In the genomic region with DNA sequence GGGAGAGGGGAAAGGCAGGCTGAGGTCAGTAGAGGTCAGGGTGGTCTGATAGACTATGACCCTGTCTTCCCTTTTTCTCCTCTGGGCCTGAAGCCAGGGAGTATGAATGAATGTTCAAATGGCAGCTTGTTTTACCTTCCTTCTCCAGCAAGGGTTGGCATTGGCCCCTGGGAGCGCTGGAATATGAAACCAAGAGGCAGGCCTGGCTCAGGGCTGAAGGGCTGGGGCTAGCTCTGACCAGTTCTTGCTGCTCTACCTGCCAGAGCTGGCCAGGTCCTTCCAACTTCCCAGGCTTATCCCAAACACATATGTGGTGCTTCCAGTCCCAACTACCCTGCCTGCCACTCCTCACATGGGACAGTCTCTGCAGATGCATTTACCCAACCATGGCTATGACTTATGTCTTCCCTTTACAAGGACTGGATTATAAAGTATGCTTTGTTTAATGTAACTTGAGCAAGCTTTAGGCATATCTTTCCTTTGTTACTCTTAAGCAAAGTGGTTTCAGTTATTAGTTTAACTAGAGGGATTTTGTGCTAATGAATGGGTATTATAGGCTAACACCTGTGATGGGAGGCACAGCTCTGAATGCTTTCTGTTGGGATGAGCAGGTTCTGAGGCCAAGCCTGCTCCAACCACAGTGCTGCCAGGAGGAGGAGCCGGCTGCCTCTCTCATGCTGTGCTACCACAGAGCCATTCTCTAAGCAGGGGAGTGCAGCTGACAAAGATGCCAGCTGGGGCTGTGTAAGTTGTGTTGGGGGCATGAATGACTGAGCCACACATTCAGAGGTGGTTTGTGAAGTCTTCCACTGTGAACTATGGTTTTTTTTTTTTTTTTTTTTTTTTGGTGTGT, we compare ENCODE assay signal across 9 cellular contexts. TPM values are rescaled to one million over a fixed set of nuclear protein-coding genes. Genes with fewer than 3 reads are reported as not detected.
DNase-seq lines count a peak whose midpoint lies in the region; ATAC-seq lines count a peak whose summit lies in the region.
"Had no signal": no experiment of that assay in that cellular context is flagged by ENCODE, and none has a peak within 500 bp of the region (broad histone marks: within the 10 kb centered on the region; RNA-seq: fewer than 3 reads in every experiment).

No MANE protein-coding gene starts in this region.

- H3K36me3 ChIP-seq in HAP-1 (replicated peaks), result peaks cover 6% of the 10 kb centered on the region

- no peaks in the 10 kb centered on the region for H3K9me3 ChIP-seq in HAP-1

- H3K36me3 Mint-ChIP-seq in activated T-helper 1 cell treated with anti-CD3 and anti-CD28 coated beads, Interleukin-12 subunit alpha, Interleukin-12 subunit beta, Interleukin-2, Interleukin-4 antibody, amounts not matched to agents 30 ng/mL and 10 ng/mL and 1 ng/mL, durations not matched to agents 14 hours and 24 hours and 36 hours (ENCODE audit: low read depth), result peaks cover 46% of the 10 kb centered on the region

- H3K4me1 ChIP-seq in HAP-1, result no peaks in the 10 kb centered on the region

- in situ Hi-C loops in HAP-1 (cut with MboI; ENCODE audit: low sequenced_read_pairs), result no loop called here

- peak overlapping the region; percentile 35 for H3K4me3 Mint-ChIP-seq in activated T-helper 1 cell treated with anti-CD3 and anti-CD28 coated beads, Interleukin-12 subunit alpha, Interleukin-12 subunit beta, Interleukin-2, Interleukin-4 antibody, amounts not matched to agents 30 ng/mL and 10 ng/mL and 1 ng/mL, durations not matched to agents 14 hours and 24 hours and 36 hours

- H3K27me3 ChIP-seq in HAP-1 (ENCODE audit: low read depth), result no peaks in the 10 kb centered on the region

- peak; percentile 43 for DNase-seq in AG20443 (ENCODE audit: low spot score)
- DNase-seq in HAP-1 (ENCODE audit: low spot score in 2 of 2), result peak; percentile 49 to 61
- no peak for DNase-seq in activated T-helper 1 cell treated with anti-CD3 and anti-CD28 coated beads, Interleukin-12 subunit alpha, Interleukin-12 subunit beta, Interleukin-2, Interleukin-4 antibody, amounts not matched to agents 30 ng/mL and 10 ng/mL and 1 ng/mL, durations not matched to agents 14 hours and 24 hours and 36 hours (ENCODE audit: low spot score)
- DNase-seq in left kidney (ENCODE audit: low read depth, low spot score), result peak; percentile 49
- no peak for DNase-seq in NCI-H1092 treated with DMSO at 0.1 percent for 48 hours (lab: John Stamatoyannopoulos, UW)
- no peak for DNase-seq in NCI-H446 treated with DMSO at 0.1 percent for 48 hours (lab: John Stamatoyannopoulos, UW)

- no peak overlapping the region for H3K4me3 ChIP-seq in HAP-1

- intact Hi-C loops in activated T-helper 1 cell treated with anti-CD3 and anti-CD28 coated beads, Interleukin-12 subunit alpha, Interleukin-12 subunit beta, Interleukin-2, Interleukin-4 antibody, amounts not matched to agents 30 ng/mL and 10 ng/mL and 1 ng/mL, durations not matched to agents 14 hours and 24 hours and 36 hours (cut with micrococcal nuclease), result loop anchor here (1.0 kb wide), 1 partner anchor 23 kb away; no protein-coding TSS in a partner anchor

- H3K9me3 Mint-ChIP-seq in activated T-helper 1 cell treated with anti-CD3 and anti-CD28 coated beads, Interleukin-12 subunit alpha, Interleukin-12 subunit beta, Interleukin-2, Interleukin-4 antibody, amounts not matched to agents 30 ng/mL and 10 ng/mL and 1 ng/mL, durations not matched to agents 14 hours and 24 hours and 36 hours, result no peaks in the 10 kb centered on the region

- ATAC-seq in HG02588 (IDR thresholded peaks at IDR 0.05; ENCODE audit: unreplicated experiment) (no peak), GM21515 (IDR thresholded peaks at IDR 0.05; ENCODE audit: unreplicated experiment) (no peak)

- H3K27me3 Mint-ChIP-seq in activated T-helper 1 cell treated with anti-CD3 and anti-CD28 coated beads, Interleukin-12 subunit alpha, Interleukin-12 subunit beta, Interleukin-2, Interleukin-4 antibody, amounts not matched to agents 30 ng/mL and 10 ng/mL and 1 ng/mL, durations not matched to agents 14 hours and 24 hours and 36 hours (ENCODE audit: insufficient read depth), result peaks cover 3% of the 10 kb centered on the region

- peak overlapping the region; percentile 90 for H3K27ac Mint-ChIP-seq in activated T-helper 1 cell treated with anti-CD3 and anti-CD28 coated beads, Interleukin-12 subunit alpha, Interleukin-12 subunit beta, Interleukin-2, Interleukin-4 antibody, amounts not matched to agents 30 ng/mL and 10 ng/mL and 1 ng/mL, durations not matched to agents 14 hours and 24 hours and 36 hours

- peaks cover 72% of the 10 kb centered on the region for H3K4me1 Mint-ChIP-seq in activated T-helper 1 cell treated with anti-CD3 and anti-CD28 coated beads, Interleukin-12 subunit alpha, Interleukin-12 subunit beta, Interleukin-2, Interleukin-4 antibody, amounts not matched to agents 30 ng/mL and 10 ng/mL and 1 ng/mL, durations not matched to agents 14 hours and 24 hours and 36 hours (ENCODE audit: low read depth)

RNA-seq across cellular contexts. Expression of a gene that starts 6.1 kb away (rescaled TPM):
- 52.5 and 55.6 TPM in 2 replicates for total RNA-seq in activated T-helper 1 cell treated with anti-CD3 and anti-CD28 coated beads, Interleukin-12 subunit alpha, Interleukin-12 subunit beta, Interleukin-2, Interleukin-4 antibody, amounts not matched to agents 30 ng/mL and 10 ng/mL and 1 ng/mL, durations not matched to agents 14 hours and 24 hours and 36 hours
- total RNA-seq: chondrocyte had no signal

RNA-seq across cellular contexts. Expression of a gene that starts 16.0 kb away (rescaled TPM):
- 58.5 and 66.9 TPM in 2 replicates for total RNA-seq in activated T-helper 1 cell treated with anti-CD3 and anti-CD28 coated beads, Interleukin-12 subunit alpha, Interleukin-12 subunit beta, Interleukin-2, Interleukin-4 antibody, amounts not matched to agents 30 ng/mL and 10 ng/mL and 1 ng/mL, durations not matched to agents 14 hours and 24 hours and 36 hours

RNA-seq across cellular contexts. Expression of a gene that starts 23.7 kb away (rescaled TPM):
- 45.8 and 46.2 TPM in 2 replicates for total RNA-seq in activated T-helper 1 cell treated with anti-CD3 and anti-CD28 coated beads, Interleukin-12 subunit alpha, Interleukin-12 subunit beta, Interleukin-2, Interleukin-4 antibody, amounts not matched to agents 30 ng/mL and 10 ng/mL and 1 ng/mL, durations not matched to agents 14 hours and 24 hours and 36 hours

RNA-seq across cellular contexts. Expression of a gene that starts 59.7 kb away (rescaled TPM):
- total RNA-seq in activated T-helper 1 cell treated with anti-CD3 and anti-CD28 coated beads, Interleukin-12 subunit alpha, Interleukin-12 subunit beta, Interleukin-2, Interleukin-4 antibody, amounts not matched to agents 30 ng/mL and 10 ng/mL and 1 ng/mL, durations not matched to agents 14 hours and 24 hours and 36 hours, result 0.47 and 0.54 TPM in 2 replicates
- total RNA-seq: chondrocyte had no signal

Comparison
In these comparisons a context has a peak if more than half of its experiments do, and no peak if none do; other contexts are left out.
1. DNase-seq: peak in AG20443 (single experiment), HAP-1 (2 of 2) and left kidney (single experiment); none in activated T-helper 1 cell treated with anti-CD3 and anti-CD28 coated beads, Interleukin-12 subunit alpha, Interleukin-12 subunit beta, Interleukin-2, Interleukin-4 antibody, amounts not matched to agents 30 ng/mL and 10 ng/mL and 1 ng/mL, durations not matched to agents 14 hours and 24 hours and 36 hours (single experiment), NCI-H1092 treated with DMSO at 0.1 percent for 48 hours (single experiment) and NCI-H446 treated with DMSO at 0.1 percent for 48 hours (single experiment).